In genomic region chr17:69046130-69046807, GRCh38 we compare ENCODE assay signal across 20 cellular contexts. TPM values are rescaled to one million over a fixed set of nuclear protein-coding genes. Genes with fewer than 3 reads are reported as not detected.
"Had no signal": no experiment of that assay in that cellular context is flagged by ENCODE, and none has a peak within 500 bp of the region (broad histone marks: within the 10 kb centered on the region; RNA-seq: fewer than 3 reads in every experiment).

No MANE protein-coding gene starts in this region.

- H3K36me3 ChIP-seq: adrenal gland had no signal

- H3K9me3 Mint-ChIP-seq: activated CD4-positive, alpha-beta T cell treated with anti-CD3 and anti-CD28 coated beads, Interleukin-2, amount 10 ng/mL, durations not matched to agents 7 days and 5 days; activated naive CD4-positive, alpha-beta T cell treated with anti-CD3 and anti-CD28 coated beads for 36 hours; activated T-helper 17 cell treated with anti-CD3 and anti-CD28 coated beads, Interleukin-2, amount 50 U/mL, for 72 hours; central memory CD8-positive, alpha-beta T cell; stimulated activated naive B cell treated with anti-CD40 and anti-IgM and Interleukin-4, amounts not matched to agents 10 μg/mL and 1 μg/mL and 100 μg/mL, for 72 hours had no signal

- H3K4me3 ChIP-seq: adrenal gland, body of pancreas, esophagus muscularis mucosa, smooth muscle cell had no signal

- H3K4me3 Mint-ChIP-seq: activated CD4-positive, alpha-beta T cell treated with anti-CD3 and anti-CD28 coated beads, Interleukin-2, amount 10 ng/mL, durations not matched to agents 7 days and 5 days; activated naive CD4-positive, alpha-beta T cell treated with anti-CD3 and anti-CD28 coated beads for 36 hours; activated T-helper 17 cell treated with anti-CD3 and anti-CD28 coated beads, Interleukin-2, amount 50 U/mL, for 72 hours; central memory CD8-positive, alpha-beta T cell; dendritic cell treated with granulocyte-macrophage colony-stimulating factor and Interleukin-4, amounts not matched to agents 40 ng/mL and 50 ng/mL, for 4 days; mesothelial cell of epicardium; stimulated activated naive B cell treated with anti-CD40 and anti-IgM and Interleukin-4, amounts not matched to agents 10 μg/mL and 1 μg/mL and 100 μg/mL, for 72 hours; T-helper 17 cell had no signal

- H3K4me1 ChIP-seq: foreskin keratinocyte had no signal

- H3K27me3 Mint-ChIP-seq: activated T-helper 17 cell treated with anti-CD3 and anti-CD28 coated beads, Interleukin-2, amount 50 U/mL, for 72 hours; dendritic cell treated with granulocyte-macrophage colony-stimulating factor and Interleukin-4, amounts not matched to agents 40 ng/mL and 50 ng/mL, for 4 days; stimulated activated naive B cell treated with anti-CD40 and anti-IgM and Interleukin-4, amounts not matched to agents 10 μg/mL and 1 μg/mL and 100 μg/mL, for 72 hours; T-helper 17 cell; type B pancreatic cell had no signal

- H3K27me3 ChIP-seq: adrenal gland, body of pancreas, esophagus muscularis mucosa, foreskin keratinocyte had no signal

- DNase-seq: activated CD4-positive, alpha-beta T cell treated with anti-CD3 and anti-CD28 coated beads, Interleukin-2, amount 10 ng/mL, durations not matched to agents 7 days and 5 days; activated CD4-positive, CD25-positive, alpha-beta regulatory T cell; activated CD8-positive, alpha-beta memory T cell treated with anti-CD3 and anti-CD28 coated beads for 24 hours; activated naive CD4-positive, alpha-beta T cell treated with anti-CD3 and anti-CD28 coated beads for 36 hours; foreskin keratinocyte; head of caudate nucleus; kidney; posterior cingulate gyrus; stimulated activated naive B cell treated with anti-CD40 and anti-IgM and Interleukin-4, amounts not matched to agents 10 μg/mL and 1 μg/mL and 100 μg/mL, for 72 hours; T-helper 17 cell had no signal

- H3K27ac ChIP-seq: foreskin keratinocyte had no signal

- H3K9me3 ChIP-seq: adrenal gland, body of pancreas, esophagus muscularis mucosa had no signal

- H3K4me1 Mint-ChIP-seq: central memory CD8-positive, alpha-beta T cell; stimulated activated naive B cell treated with anti-CD40 and anti-IgM and Interleukin-4, amounts not matched to agents 10 μg/mL and 1 μg/mL and 100 μg/mL, for 72 hours had no signal

- ATAC-seq: foreskin keratinocyte; stimulated activated naive B cell treated with anti-CD40 and anti-IgM and Interleukin-4, amounts not matched to agents 10 μg/mL and 1 μg/mL and 100 μg/mL, for 72 hours; T-helper 17 cell had no signal

- H3K27ac Mint-ChIP-seq: activated CD4-positive, alpha-beta T cell treated with anti-CD3 and anti-CD28 coated beads, Interleukin-2, amount 10 ng/mL, durations not matched to agents 7 days and 5 days; activated naive CD4-positive, alpha-beta T cell treated with anti-CD3 and anti-CD28 coated beads for 36 hours; activated T-helper 17 cell treated with anti-CD3 and anti-CD28 coated beads, Interleukin-2, amount 50 U/mL, for 72 hours; stimulated activated naive B cell treated with anti-CD40 and anti-IgM and Interleukin-4, amounts not matched to agents 10 μg/mL and 1 μg/mL and 100 μg/mL, for 72 hours; T-helper 17 cell had no signal

- H3K36me3 Mint-ChIP-seq: mesothelial cell of epicardium; stimulated activated naive B cell treated with anti-CD40 and anti-IgM and Interleukin-4, amounts not matched to agents 10 μg/mL and 1 μg/mL and 100 μg/mL, for 72 hours had no signal

RNA-seq across cellular contexts. Expression of gene ABCA9, which starts 14.5 kb away (rescaled TPM):
- total RNA-seq: activated naive CD4-positive, alpha-beta T cell treated with anti-CD3 and anti-CD28 coated beads for 36 hours; foreskin keratinocyte; myocyte; smooth muscle cell had no signal
- polyA plus RNA-seq: foreskin keratinocyte, smooth muscle cell had no signal
